Comparison of ENCODE assay signal across 1 cellular context in the genomic region with DNA sequence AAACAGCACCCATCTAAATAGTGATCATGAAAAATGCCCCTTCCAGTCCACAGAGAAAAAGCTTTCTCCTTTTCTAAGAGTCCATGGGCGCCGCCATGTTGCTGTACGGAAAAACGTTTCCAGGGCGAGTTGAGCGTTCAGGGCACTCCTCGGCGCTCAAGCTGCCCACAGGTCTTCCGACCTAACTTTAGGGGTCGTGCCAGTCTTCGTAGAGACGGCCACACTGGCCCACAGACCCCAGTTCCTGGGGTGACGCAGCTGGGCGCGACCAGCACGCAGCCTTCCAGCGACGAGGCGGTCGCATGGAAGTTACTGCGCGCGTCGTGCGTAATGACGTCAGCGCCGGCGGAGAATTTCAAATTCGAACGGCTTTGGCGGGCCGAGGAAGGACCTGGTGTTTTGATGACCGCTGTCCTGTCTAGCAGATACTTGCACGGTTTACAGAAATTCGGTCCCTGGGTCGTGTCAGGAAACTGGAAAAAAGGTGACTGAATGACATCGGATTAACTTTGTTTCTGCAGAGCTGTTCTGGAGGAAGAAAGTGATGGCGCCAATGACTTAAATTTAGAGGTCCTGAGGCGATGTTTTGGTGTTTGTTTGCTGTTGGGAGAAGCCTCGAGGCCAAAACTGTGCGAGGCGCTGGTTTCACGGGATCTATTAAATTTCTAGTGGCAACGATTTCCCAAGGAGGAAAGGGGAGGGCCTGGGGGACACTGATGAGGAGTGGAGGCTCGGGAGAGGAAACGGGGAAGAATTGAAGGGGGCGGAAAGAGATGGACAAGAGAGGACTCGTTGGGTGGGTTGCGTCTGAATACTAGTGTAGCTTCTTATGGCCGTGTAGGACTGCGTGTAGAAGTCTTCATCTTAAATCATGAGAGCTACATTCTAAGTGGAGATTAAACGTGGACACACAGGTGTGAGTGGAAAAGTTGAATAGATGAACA.
TF ChIP-seq lines count a peak whose summit lies in the region.

A gene with protein sequence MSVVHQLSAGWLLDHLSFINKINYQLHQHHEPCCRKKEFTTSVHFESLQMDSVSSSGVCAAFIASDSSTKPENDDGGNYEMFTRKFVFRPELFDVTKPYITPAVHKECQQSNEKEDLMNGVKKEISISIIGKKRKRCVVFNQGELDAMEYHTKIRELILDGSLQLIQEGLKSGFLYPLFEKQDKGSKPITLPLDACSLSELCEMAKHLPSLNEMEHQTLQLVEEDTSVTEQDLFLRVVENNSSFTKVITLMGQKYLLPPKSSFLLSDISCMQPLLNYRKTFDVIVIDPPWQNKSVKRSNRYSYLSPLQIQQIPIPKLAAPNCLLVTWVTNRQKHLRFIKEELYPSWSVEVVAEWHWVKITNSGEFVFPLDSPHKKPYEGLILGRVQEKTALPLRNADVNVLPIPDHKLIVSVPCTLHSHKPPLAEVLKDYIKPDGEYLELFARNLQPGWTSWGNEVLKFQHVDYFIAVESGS (minus strand): TSS at position 306 of the 944 bp plus-strand sequence. CDS start 4,289 bp downstream, outside the sequence.
A gene (plus strand): TSS at position 358 of the 944 bp plus-strand sequence. CDS start 1,429 bp downstream, outside the sequence.

TF ChIP-seq in HepG2, 621 proteins besides CTCF, POLR2A, EP300 and RAD21 (continued from another document and continues in another):
- TF ChIP-seq, protein P1, sequence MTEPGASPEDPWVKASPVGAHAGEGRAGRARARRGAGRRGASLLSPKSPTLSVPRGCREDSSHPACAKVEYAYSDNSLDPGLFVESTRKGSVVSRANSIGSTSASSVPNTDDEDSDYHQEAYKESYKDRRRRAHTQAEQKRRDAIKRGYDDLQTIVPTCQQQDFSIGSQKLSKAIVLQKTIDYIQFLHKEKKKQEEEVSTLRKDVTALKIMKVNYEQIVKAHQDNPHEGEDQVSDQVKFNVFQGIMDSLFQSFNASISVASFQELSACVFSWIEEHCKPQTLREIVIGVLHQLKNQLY (CRISPR knock-in tag; IDR thresholded peaks at IDR 0.05), result no peak
- TF ChIP-seq, protein P2, sequence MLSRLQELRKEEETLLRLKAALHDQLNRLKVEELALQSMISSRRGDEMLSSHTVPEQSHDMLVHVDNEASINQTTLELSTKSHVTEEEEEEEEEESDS (CRISPR knock-in tag; IDR thresholded peaks at IDR 0.05; ENCODE audit: borderline replicate concordance), result peak; percentile 93; the same call in 1 of the 2 replicates
- TF ChIP-seq HNRNPK (IDR thresholded peaks at IDR 0.05; ENCODE audit: low read depth, low read length, poor library complexity, severe bottlenecking) (no peak), JUND (CRISPR knock-in tag; IDR thresholded peaks at IDR 0.05) (peak; percentile 85), ZNF891 (CRISPR knock-in tag; IDR thresholded peaks at IDR 0.05) (no peak; the same call in 1 of the 2 replicates), SMC3 (IDR thresholded peaks at IDR 0.05; ENCODE audit: low read length) (no peak), GATA4 (IDR thresholded peaks at IDR 0.05; ENCODE audit: borderline replicate concordance, low read depth) (0 out of 2 replicates have a peak, but pooled peaks have one; percentile 48), ZNF607 (CRISPR knock-in tag; IDR thresholded peaks at IDR 0.05; ENCODE audit: borderline replicate concordance) (no peak), NR2F1 (CRISPR knock-in tag; IDR thresholded peaks at IDR 0.05) (no peak), ZFAT (CRISPR knock-in tag; conservative IDR thresholded peaks at IDR 0.05) (no peak), GFI1 (CRISPR knock-in tag; IDR thresholded peaks at IDR 0.05; ENCODE audit: borderline replicate concordance) (peak; percentile 41; the same call in 1 of the 2 replicates), SIN3B (IDR thresholded peaks at IDR 0.05; ENCODE audit: low read length) (peak; percentile 97), ZNF101 (CRISPR knock-in tag; IDR thresholded peaks at IDR 0.05; ENCODE audit: borderline replicate concordance, low read depth) (no peak), ZFP37 (CRISPR knock-in tag; IDR thresholded peaks at IDR 0.05; ENCODE audit: borderline replicate concordance) (peak; percentile 44; the same call in 1 of the 2 replicates), TBX2 (CRISPR knock-in tag; IDR thresholded peaks at IDR 0.05; ENCODE audit: borderline replicate concordance) (peak; percentile 80), REPIN1 (CRISPR knock-in tag; IDR thresholded peaks at IDR 0.05; ENCODE audit: borderline replicate concordance, low read depth) (peak; percentile 97), MEF2D (CRISPR knock-in tag; IDR thresholded peaks at IDR 0.05) (peak; percentile 50), ZNF792 (CRISPR knock-in tag; IDR thresholded peaks at IDR 0.05) (peak; percentile 35; the same call in 1 of the 2 replicates), NFIC (IDR thresholded peaks at IDR 0.05; ENCODE audit: low read length) (0 out of 2 replicates have a peak, but pooled peaks have one; percentile 50), FOXJ3 (CRISPR knock-in tag; IDR thresholded peaks at IDR 0.05; ENCODE audit: borderline replicate concordance) (no peak), HMGA1 (CRISPR knock-in tag; conservative IDR thresholded peaks at IDR 0.05) (no peak)
- TF ChIP-seq, protein P3, sequence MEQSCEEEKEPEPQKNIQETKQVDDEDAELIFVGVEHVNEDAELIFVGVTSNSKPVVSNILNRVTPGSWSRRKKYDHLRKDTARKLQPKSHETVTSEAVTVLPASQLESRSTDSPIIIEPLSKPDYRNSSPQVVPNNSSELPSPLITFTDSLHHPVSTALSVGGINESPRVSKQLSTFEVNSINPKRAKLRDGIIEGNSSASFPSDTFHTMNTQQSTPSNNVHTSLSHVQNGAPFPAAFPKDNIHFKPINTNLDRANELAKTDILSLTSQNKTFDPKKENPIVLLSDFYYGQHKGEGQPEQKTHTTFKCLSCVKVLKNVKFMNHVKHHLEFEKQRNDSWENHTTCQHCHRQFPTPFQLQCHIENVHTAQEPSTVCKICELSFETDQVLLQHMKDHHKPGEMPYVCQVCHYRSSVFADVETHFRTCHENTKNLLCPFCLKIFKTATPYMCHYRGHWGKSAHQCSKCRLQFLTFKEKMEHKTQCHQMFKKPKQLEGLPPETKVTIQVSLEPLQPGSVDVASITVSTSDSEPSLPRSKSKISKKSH (CRISPR knock-in tag; IDR thresholded peaks at IDR 0.05; ENCODE audit: borderline replicate concordance), result peak; percentile 38; the same call in 1 of the 2 replicates
- TF ChIP-seq, protein P4, sequence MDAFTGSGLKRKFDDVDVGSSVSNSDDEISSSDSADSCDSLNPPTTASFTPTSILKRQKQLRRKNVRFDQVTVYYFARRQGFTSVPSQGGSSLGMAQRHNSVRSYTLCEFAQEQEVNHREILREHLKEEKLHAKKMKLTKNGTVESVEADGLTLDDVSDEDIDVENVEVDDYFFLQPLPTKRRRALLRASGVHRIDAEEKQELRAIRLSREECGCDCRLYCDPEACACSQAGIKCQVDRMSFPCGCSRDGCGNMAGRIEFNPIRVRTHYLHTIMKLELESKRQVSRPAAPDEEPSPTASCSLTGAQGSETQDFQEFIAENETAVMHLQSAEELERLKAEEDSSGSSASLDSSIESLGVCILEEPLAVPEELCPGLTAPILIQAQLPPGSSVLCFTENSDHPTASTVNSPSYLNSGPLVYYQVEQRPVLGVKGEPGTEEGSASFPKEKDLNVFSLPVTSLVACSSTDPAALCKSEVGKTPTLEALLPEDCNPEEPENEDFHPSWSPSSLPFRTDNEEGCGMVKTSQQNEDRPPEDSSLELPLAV (CRISPR knock-in tag; conservative IDR thresholded peaks at IDR 0.05; ENCODE audit: low read depth), result peak; percentile 94; the same call in 1 of the 2 replicates
- TF ChIP-seq, protein P5, sequence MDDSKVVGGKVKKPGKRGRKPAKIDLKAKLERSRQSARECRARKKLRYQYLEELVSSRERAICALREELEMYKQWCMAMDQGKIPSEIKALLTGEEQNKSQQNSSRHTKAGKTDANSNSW (CRISPR knock-in tag; IDR thresholded peaks at IDR 0.05; ENCODE audit: borderline replicate concordance), result no peak
- TF ChIP-seq, protein P6, sequence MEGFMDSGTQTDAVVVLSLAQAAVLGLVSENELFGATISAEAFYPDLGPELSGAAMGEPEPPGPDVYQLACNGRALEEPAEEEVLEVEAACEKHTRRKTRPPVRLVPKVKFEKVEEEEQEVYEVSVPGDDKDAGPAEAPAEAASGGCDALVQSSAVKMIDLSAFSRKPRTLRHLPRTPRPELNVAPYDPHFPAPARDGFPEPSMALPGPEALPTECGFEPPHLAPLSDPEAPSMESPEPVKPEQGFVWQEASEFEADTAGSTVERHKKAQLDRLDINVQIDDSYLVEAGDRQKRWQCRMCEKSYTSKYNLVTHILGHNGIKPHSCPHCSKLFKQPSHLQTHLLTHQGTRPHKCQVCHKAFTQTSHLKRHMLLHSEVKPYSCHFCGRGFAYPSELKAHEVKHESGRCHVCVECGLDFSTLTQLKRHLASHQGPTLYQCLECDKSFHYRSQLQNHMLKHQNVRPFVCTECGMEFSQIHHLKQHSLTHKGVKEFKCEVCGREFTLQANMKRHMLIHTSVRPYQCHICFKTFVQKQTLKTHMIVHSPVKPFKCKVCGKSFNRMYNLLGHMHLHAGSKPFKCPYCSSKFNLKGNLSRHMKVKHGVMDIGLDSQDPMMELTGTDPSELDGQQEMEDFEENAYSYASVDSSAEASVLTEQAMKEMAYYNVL (CRISPR knock-in tag; IDR thresholded peaks at IDR 0.05; ENCODE audit: borderline replicate concordance), result no peak
- TF ChIP-seq, protein P7, sequence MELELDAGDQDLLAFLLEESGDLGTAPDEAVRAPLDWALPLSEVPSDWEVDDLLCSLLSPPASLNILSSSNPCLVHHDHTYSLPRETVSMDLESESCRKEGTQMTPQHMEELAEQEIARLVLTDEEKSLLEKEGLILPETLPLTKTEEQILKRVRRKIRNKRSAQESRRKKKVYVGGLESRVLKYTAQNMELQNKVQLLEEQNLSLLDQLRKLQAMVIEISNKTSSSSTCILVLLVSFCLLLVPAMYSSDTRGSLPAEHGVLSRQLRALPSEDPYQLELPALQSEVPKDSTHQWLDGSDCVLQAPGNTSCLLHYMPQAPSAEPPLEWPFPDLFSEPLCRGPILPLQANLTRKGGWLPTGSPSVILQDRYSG (CRISPR knock-in tag; IDR thresholded peaks at IDR 0.05), result peak; percentile 56; the same call in 1 of the 2 replicates
- TF ChIP-seq, protein P8, sequence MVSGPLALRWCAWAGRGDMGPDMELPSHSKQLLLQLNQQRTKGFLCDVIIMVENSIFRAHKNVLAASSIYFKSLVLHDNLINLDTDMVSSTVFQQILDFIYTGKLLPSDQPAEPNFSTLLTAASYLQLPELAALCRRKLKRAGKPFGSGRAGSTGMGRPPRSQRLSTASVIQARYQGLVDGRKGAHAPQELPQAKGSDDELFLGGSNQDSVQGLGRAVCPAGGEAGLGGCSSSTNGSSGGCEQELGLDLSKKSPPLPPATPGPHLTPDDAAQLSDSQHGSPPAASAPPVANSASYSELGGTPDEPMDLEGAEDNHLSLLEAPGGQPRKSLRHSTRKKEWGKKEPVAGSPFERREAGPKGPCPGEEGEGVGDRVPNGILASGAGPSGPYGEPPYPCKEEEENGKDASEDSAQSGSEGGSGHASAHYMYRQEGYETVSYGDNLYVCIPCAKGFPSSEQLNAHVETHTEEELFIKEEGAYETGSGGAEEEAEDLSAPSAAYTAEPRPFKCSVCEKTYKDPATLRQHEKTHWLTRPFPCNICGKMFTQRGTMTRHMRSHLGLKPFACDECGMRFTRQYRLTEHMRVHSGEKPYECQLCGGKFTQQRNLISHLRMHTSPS (CRISPR knock-in tag; IDR thresholded peaks at IDR 0.05; ENCODE audit: low read depth), result peak; percentile 33; the same call in 1 of the 2 replicates
- TF ChIP-seq, protein P9, sequence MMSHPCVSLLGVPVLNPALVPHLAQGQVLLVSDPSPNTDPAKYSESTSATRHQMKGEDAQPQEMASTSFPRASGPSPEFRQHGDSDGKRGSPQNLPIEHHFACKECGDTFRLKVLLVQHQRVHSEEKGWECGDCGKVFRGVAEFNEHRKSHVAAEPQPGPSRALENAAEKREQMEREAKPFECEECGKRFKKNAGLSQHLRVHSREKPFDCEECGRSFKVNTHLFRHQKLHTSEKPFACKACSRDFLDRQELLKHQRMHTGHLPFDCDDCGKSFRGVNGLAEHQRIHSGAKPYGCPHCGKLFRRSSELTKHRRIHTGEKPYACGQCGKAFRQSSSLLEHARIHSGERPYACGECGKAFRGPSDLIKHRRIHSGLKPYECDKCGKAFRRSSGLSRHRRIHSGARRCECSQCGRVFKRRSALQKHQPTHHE (CRISPR knock-in tag; IDR thresholded peaks at IDR 0.05; ENCODE audit: borderline replicate concordance), result 0 out of 2 replicates have a peak, but pooled peaks have one; percentile 46
- TF ChIP-seq, protein P10, sequence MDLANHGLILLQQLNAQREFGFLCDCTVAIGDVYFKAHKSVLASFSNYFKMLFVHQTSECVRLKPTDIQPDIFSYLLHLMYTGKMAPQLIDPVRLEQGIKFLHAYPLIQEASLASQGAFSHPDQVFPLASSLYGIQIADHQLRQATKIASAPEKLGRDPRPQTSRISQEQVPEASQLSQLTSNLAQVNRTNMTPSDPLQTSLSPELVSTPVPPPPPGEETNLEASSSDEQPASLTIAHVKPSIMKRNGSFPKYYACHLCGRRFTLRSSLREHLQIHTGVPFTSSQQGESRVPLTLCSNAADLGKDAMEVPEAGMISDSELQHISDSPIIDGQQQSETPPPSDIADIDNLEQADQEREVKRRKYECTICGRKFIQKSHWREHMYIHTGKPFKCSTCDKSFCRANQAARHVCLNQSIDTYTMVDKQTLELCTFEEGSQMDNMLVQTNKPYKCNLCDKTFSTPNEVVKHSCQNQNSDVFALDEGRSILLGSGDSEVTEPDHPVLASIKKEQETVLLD (CRISPR knock-in tag; IDR thresholded peaks at IDR 0.05; ENCODE audit: low read depth), result peak; percentile 88
